In genomic region chr17:45948881-45949624, GRCh38 we compare ENCODE assay signal across 8 cellular contexts. TPM values are rescaled to one million over a fixed set of nuclear protein-coding genes. Genes with fewer than 3 reads are reported as not detected.
A peak's percentile ranks its signal among the peaks of the same experiment; 100 is the strongest.
DNase-seq lines count a peak whose midpoint lies in the region; ATAC-seq and TF ChIP-seq lines count a peak whose summit lies in the region.

No MANE protein-coding gene starts in this region.

- H3K9me3 ChIP-seq in PC-9 (ENCODE audit: insufficient read depth, low read depth) = no peaks in the 10 kb centered on the region

- H3K27ac ChIP-seq in PC-9 = peak overlapping the region; percentile 16; the same call in 1 of the 2 replicates

- no peaks in the 10 kb centered on the region for H3K9me2 ChIP-seq in PC-9 (ENCODE audit: insufficient read depth)

- CTCF ChIA-PET in PC-9 (lab: Charles Lee) = interaction anchor here (0.6 to 0.7 kb wide), 5 partner anchors 21 to 1798 kb away, joined by 3 to 9 read pairs (median 4); no protein-coding TSS in a partner anchor

- H3K36me3 Mint-ChIP-seq in activated T-helper 2 cell treated with anti-CD3 and anti-CD28 coated beads, Interferon-gamma antibody, Interleukin-2, Interleukin-4, amounts not matched to agents 10 μg/mL and 5 μg/mL and 100 μg/mL, durations not matched to agents 14 hours and 24 hours and 36 hours (ENCODE audit: low read depth) = no peaks in the 10 kb centered on the region
- H3K36me3 Mint-ChIP-seq in naive thymus-derived CD8-positive, alpha-beta T cell = no peaks in the 10 kb centered on the region

- H3K79me2 ChIP-seq in PC-9 (ENCODE audit: low read depth) = no peaks in the 10 kb centered on the region

- peak overlapping the region; percentile 30 for H3K4me3 Mint-ChIP-seq in activated T-helper 2 cell treated with anti-CD3 and anti-CD28 coated beads, Interferon-gamma antibody, Interleukin-2, Interleukin-4, amounts not matched to agents 10 μg/mL and 5 μg/mL and 100 μg/mL, durations not matched to agents 14 hours and 24 hours and 36 hours (ENCODE audit: low read depth)
- H3K4me3 Mint-ChIP-seq in naive thymus-derived CD8-positive, alpha-beta T cell = peak overlapping the region in 7 of 10 donors; percentile 24 to 72 (median 58)

- intact Hi-C loops in PC-9 (cut with micrococcal nuclease; ENCODE audit: unreplicated experiment) = no loop called here
- intact Hi-C loops in activated T-helper 2 cell treated with anti-CD3 and anti-CD28 coated beads, Interferon-gamma antibody, Interleukin-2, Interleukin-4, amounts not matched to agents 10 μg/mL and 5 μg/mL and 100 μg/mL, durations not matched to agents 14 hours and 24 hours and 36 hours (cut with micrococcal nuclease) = loop anchor here (5.0 kb wide), 2 partner anchors 42 to 97 kb away; no protein-coding TSS in a partner anchor

- peaks cover 36% of the 10 kb centered on the region for H3K27me3 Mint-ChIP-seq in activated T-helper 2 cell treated with anti-CD3 and anti-CD28 coated beads, Interferon-gamma antibody, Interleukin-2, Interleukin-4, amounts not matched to agents 10 μg/mL and 5 μg/mL and 100 μg/mL, durations not matched to agents 14 hours and 24 hours and 36 hours (ENCODE audit: low read depth)
- H3K27me3 Mint-ChIP-seq in naive thymus-derived CD8-positive, alpha-beta T cell = peaks cover 15 to 40% (median 30%) of the 10 kb centered on the region in 5 donors

- H4K20me1 ChIP-seq in PC-9 (ENCODE audit: insufficient read depth) = no peaks in the 10 kb centered on the region

- no TSS peak for BruUV-seq in PC-9 (replicated peaks; lab: Mats Ljungman, UMichigan)

- no peaks in the 10 kb centered on the region for H3K9me3 Mint-ChIP-seq in activated T-helper 2 cell treated with anti-CD3 and anti-CD28 coated beads, Interferon-gamma antibody, Interleukin-2, Interleukin-4, amounts not matched to agents 10 μg/mL and 5 μg/mL and 100 μg/mL, durations not matched to agents 14 hours and 24 hours and 36 hours
- no peaks in the 10 kb centered on the region for H3K9me3 Mint-ChIP-seq in naive thymus-derived CD8-positive, alpha-beta T cell

- peak overlapping the region; percentile 48; the same call in 1 of the 2 replicates for H3K4me3 ChIP-seq in PC-9
- H3K4me3 ChIP-seq in fibroblast of pulmonary artery (replicated peaks; ENCODE audit: low read depth, low read length) = peak overlapping the region; percentile 21

- peaks cover 5% of the 10 kb centered on the region; the same call in 1 of the 2 replicates for H3F3A ChIP-seq in PC-9 (ENCODE audit: insufficient read depth, low read depth)

- ATAC-seq in naive thymus-derived CD8-positive, alpha-beta T cell = peak; percentile 90 to 94
- ATAC-seq in GM18868 (IDR thresholded peaks at IDR 0.05; ENCODE audit: unreplicated experiment) = no peak

- peak overlapping the region; percentile 91 for H2AFZ ChIP-seq in PC-9

- peak overlapping the region; percentile 85 for H3K4me2 ChIP-seq in PC-9

- no peak overlapping the region for H3K27ac Mint-ChIP-seq in activated T-helper 2 cell treated with anti-CD3 and anti-CD28 coated beads, Interferon-gamma antibody, Interleukin-2, Interleukin-4, amounts not matched to agents 10 μg/mL and 5 μg/mL and 100 μg/mL, durations not matched to agents 14 hours and 24 hours and 36 hours
- H3K27ac Mint-ChIP-seq in naive thymus-derived CD8-positive, alpha-beta T cell = peak overlapping the region in 1 of 10 donors; percentile 79

- H3K27me3 ChIP-seq in PC-9 (ENCODE audit: insufficient read depth, low read depth) = peaks cover 46% of the 10 kb centered on the region

- peaks cover 3% of the 10 kb centered on the region for H3K4me1 Mint-ChIP-seq in activated T-helper 2 cell treated with anti-CD3 and anti-CD28 coated beads, Interferon-gamma antibody, Interleukin-2, Interleukin-4, amounts not matched to agents 10 μg/mL and 5 μg/mL and 100 μg/mL, durations not matched to agents 14 hours and 24 hours and 36 hours (ENCODE audit: low read depth)
- peaks cover 0 to 9% (median 5%) of the 10 kb centered on the region in 4 donors for H3K4me1 Mint-ChIP-seq in naive thymus-derived CD8-positive, alpha-beta T cell

- H3K4me1 ChIP-seq in PC-9 (replicated peaks; ENCODE audit: insufficient read depth) = peaks cover 5% of the 10 kb centered on the region; the same call in 1 of the 2 replicates

- TF ChIP-seq CTCF in PC-9 (conservative IDR thresholded peaks at IDR 0.05) (peak; percentile 84), fibroblast of pulmonary artery (IDR thresholded peaks at IDR 0.05; ENCODE audit: low read length, missing control alignments) (peak; percentile 61)

- POLR2A ChIA-PET in PC-9 (lab: Charles Lee; ENCODE audit: unreplicated experiment) = no interaction called here
- POLR2A ChIA-PET in naive thymus-derived CD8-positive, alpha-beta T cell (lab: Charles Lee) = no interaction called here

- DNase-seq in NCI-H524 (lab: John Stamatoyannopoulos, UW) = peak; percentile 45 to 74
- no peak for DNase-seq in NCI-H524 treated with DMSO at 0.1 percent for 48 hours (lab: John Stamatoyannopoulos, UW)
- DNase-seq in PC-9 = peak; percentile 50 to 66
- peak; percentile 45 for DNase-seq in activated T-helper 2 cell treated with anti-CD3 and anti-CD28 coated beads, Interferon-gamma antibody, Interleukin-2, Interleukin-4, amounts not matched to agents 10 μg/mL and 5 μg/mL and 100 μg/mL, durations not matched to agents 14 hours and 24 hours and 36 hours (ENCODE audit: low spot score)
- peak; percentile 60 for DNase-seq in fibroblast of pulmonary artery (ENCODE audit: low read depth)
- DNase-seq in naive thymus-derived CD8-positive, alpha-beta T cell = peak; percentile 9 to 67 (median 35)
- DNase-seq in stimulated activated naive CD4-positive, alpha-beta T cell treated with Interleukin-2 at 50 U/mL for 16 hours (lab: John Stamatoyannopoulos, UW) = peak; percentile 48

- no peaks in the 10 kb centered on the region for H3K36me3 ChIP-seq in PC-9 (ENCODE audit: low read depth)

RNA-seq across cellular contexts. Expression of gene STH, which starts 50.0 kb away (rescaled TPM):
- total RNA-seq in PC-9 (2021) = not detected in 2 replicates
- not detected in 2 replicates for total RNA-seq in activated T-helper 2 cell treated with anti-CD3 and anti-CD28 coated beads, Interferon-gamma antibody, Interleukin-2, Interleukin-4, amounts not matched to agents 10 μg/mL and 5 μg/mL and 100 μg/mL, durations not matched to agents 14 hours and 24 hours and 36 hours
- total RNA-seq in naive thymus-derived CD8-positive, alpha-beta T cell = not detected
- not detected for polyA plus RNA-seq in naive thymus-derived CD8-positive, alpha-beta T cell

RNA-seq across cellular contexts. Expression of gene MAPT, which starts 54.7 kb away (rescaled TPM):
- total RNA-seq in PC-9 (2021) = 0.85 and 1.0 TPM in 2 replicates
- 1.1 and 1.3 TPM in 2 replicates for total RNA-seq in activated T-helper 2 cell treated with anti-CD3 and anti-CD28 coated beads, Interferon-gamma antibody, Interleukin-2, Interleukin-4, amounts not matched to agents 10 μg/mL and 5 μg/mL and 100 μg/mL, durations not matched to agents 14 hours and 24 hours and 36 hours
- under 1 TPM; 0.69 to 0.86 TPM for total RNA-seq in naive thymus-derived CD8-positive, alpha-beta T cell
- under 1 TPM; 0.14 to 0.33 (median 0.21) TPM for polyA plus RNA-seq in naive thymus-derived CD8-positive, alpha-beta T cell
